8 cellular contexts compared by ENCODE assay signal in genomic region chr7:66635322-66636252, GRCh38. TPM values are rescaled to one million over a fixed set of nuclear protein-coding genes. Genes with fewer than 3 reads are reported as not detected.
DNase-seq lines count a peak whose midpoint lies in the region; ATAC-seq and TF ChIP-seq lines count a peak whose summit lies in the region.
"Not testable (repeated sequence)": the region's sequence is repeated elsewhere in the genome, so short reads cannot be mapped to it uniquely, and the experiment has no call there.

No MANE protein-coding gene starts in this region.

- not testable (repeated sequence) for DNase-seq in AG04450 (ENCODE audit: low read depth, low spot score); left ventricle myocardium superior
- DNase-seq in HS-27A (ENCODE audit: low read depth) (peak; percentile 42), RKO (ENCODE audit: low spot score) (peak; percentile 88), dedifferentiated amniotic fluid mesenchymal stem cell (ENCODE audit: extremely low spot score) (peak; percentile 63), gastrocnemius medialis (peak in 1 of 2 donors; percentile 19)
- DNase-seq in activated T-cell treated with anti-CD3 and anti-CD28 coated beads, Interleukin-2, amount 50 U/mL, for 24 hours = peak; percentile 46

- not testable (repeated sequence) for H3K27me3 Mint-ChIP-seq in activated T-cell treated with anti-CD3 and anti-CD28 coated beads, Interleukin-2, amount 50 U/mL, for 24 hours

- H3K27me3 ChIP-seq in AG04450 (ENCODE audit: control insufficient read depth, insufficient read depth, low read length); gastrocnemius medialis: not testable (repeated sequence)

- intact Hi-C loops in left ventricle myocardium superior (cut with micrococcal nuclease); gastrocnemius medialis (cut with DNase I; ENCODE audit: low total_unique reads): not testable (repeated sequence)

- not testable (repeated sequence) for H3K9me3 ChIP-seq in AG04450 (ENCODE audit: control insufficient read depth, insufficient read depth, low read length); gastrocnemius medialis

- H3K4me3 Mint-ChIP-seq in activated T-cell treated with anti-CD3 and anti-CD28 coated beads, Interleukin-2, amount 50 U/mL, for 24 hours = not testable (repeated sequence)

- peak overlapping the region; percentile 79 for H3K27ac Mint-ChIP-seq in activated T-cell treated with anti-CD3 and anti-CD28 coated beads, Interleukin-2, amount 50 U/mL, for 24 hours

- in situ Hi-C loops in gastrocnemius medialis (cut with MboI; ENCODE audit: low sequenced_read_pairs in 4 of 4) = not testable (repeated sequence)

- not testable (repeated sequence) for H3K4me1 ChIP-seq in gastrocnemius medialis

- CTCF ChIA-PET in AG04450 (lab: Charles Lee) = interaction anchor here (1.6 kb wide), 1 partner anchor 605 kb away, joined by 4 read pairs; no protein-coding TSS in a partner anchor

- not testable (repeated sequence) for H3K4me3 ChIP-seq in AG04450 (ENCODE audit: low read depth, low read length); gastrocnemius medialis

- H3K4me1 Mint-ChIP-seq in activated T-cell treated with anti-CD3 and anti-CD28 coated beads, Interleukin-2, amount 50 U/mL, for 24 hours (ENCODE audit: low read depth) = peaks cover 40% of the 10 kb centered on the region

- not testable (repeated sequence) for TF ChIP-seq POLR2A in gastrocnemius medialis (IDR thresholded peaks at IDR 0.05)

- not testable (repeated sequence) for TF ChIP-seq CTCF in AG04450 (IDR thresholded peaks at IDR 0.05; ENCODE audit: low read depth, low read length); gastrocnemius medialis (IDR thresholded peaks at IDR 0.05 in 4 of 5, conservative IDR thresholded peaks at IDR 0.05 in 1 of 5)

- H3K27ac ChIP-seq in AG04450 (ENCODE audit: low read depth, low read length) (peak overlapping the region; percentile 78), gastrocnemius medialis (peak overlapping the region in 2 of 4 donors; percentile 39 to 67)

- H3K36me3 Mint-ChIP-seq in activated T-cell treated with anti-CD3 and anti-CD28 coated beads, Interleukin-2, amount 50 U/mL, for 24 hours (ENCODE audit: low read depth) = peaks cover 46% of the 10 kb centered on the region

- H3K9me3 Mint-ChIP-seq in activated T-cell treated with anti-CD3 and anti-CD28 coated beads, Interleukin-2, amount 50 U/mL, for 24 hours = not testable (repeated sequence)

- peaks cover 0 to 45% of the 10 kb centered on the region in 2 donors for H3K36me3 ChIP-seq in gastrocnemius medialis

- ATAC-seq in GM18868 (IDR thresholded peaks at IDR 0.05; ENCODE audit: unreplicated experiment) (peak; percentile 32), left ventricle myocardium superior (peak; percentile 50), gastrocnemius medialis (peak; percentile 64 to 86)

- POLR2A ChIA-PET in AG04450 (lab: Yijun Ruan, JAX) = not testable (repeated sequence)

RNA-seq across cellular contexts. Expression of gene KCTD7, which starts 6.9 kb away (rescaled TPM):
- polyA plus RNA-seq in AG04450 (2011; rRNA removed) = 14.7 and 14.8 TPM in 2 replicates
- 13.4 and 17.1 TPM in 2 replicates for polyA minus RNA-seq in AG04450 (2011; rRNA and poly(A)+ RNA removed)
- total RNA-seq in left ventricle myocardium superior (8.0 TPM), gastrocnemius medialis (1 to 10 TPM; 3.0 to 6.0 (median 5.5) TPM)
